In the genomic region with DNA sequence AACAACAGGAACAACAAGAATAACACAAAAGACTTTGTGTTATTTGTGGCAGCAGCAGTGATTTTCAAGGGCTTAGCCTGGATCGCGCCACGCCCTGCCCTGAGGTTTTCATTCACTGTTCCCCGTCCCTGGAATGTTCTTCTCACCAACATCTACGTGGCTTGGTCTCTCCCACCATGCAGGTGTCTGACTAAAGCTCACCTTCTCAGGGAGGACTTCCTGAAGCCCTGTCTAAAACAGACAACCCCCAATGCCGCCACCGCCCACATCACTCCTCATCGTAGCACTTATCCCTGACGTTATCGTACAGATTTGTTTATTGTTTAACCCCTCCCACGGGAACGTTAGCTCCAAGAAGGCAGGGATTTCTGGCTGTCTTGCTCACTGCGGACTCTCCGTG, we compare ENCODE assay signal across 26 cellular contexts. TPM values are rescaled to one million over a fixed set of nuclear protein-coding genes. Genes with fewer than 3 reads are reported as not detected.
DNase-seq lines count a peak whose midpoint lies in the region; ATAC-seq, FAIRE-seq and TF ChIP-seq lines count a peak whose summit lies in the region.
"Had no signal": no experiment of that assay in that cellular context is flagged by ENCODE, and none has a peak within 500 bp of the region (broad histone marks: within the 10 kb centered on the region; RNA-seq: fewer than 3 reads in every experiment).

No MANE protein-coding gene starts in this region.

- H3K4me1 ChIP-seq in HEK293 (ENCODE audit: control insufficient read depth, insufficient read depth, low read length) (no peaks in the 10 kb centered on the region), keratinocyte (ENCODE audit: control insufficient read depth, extremely low read depth, insufficient read depth, low read length) (no peaks in the 10 kb centered on the region), smooth muscle cell (ENCODE audit: low read depth) (no peaks in the 10 kb centered on the region)
- H3K4me1 ChIP-seq: Caco-2 had no signal

- no peaks in the 10 kb centered on the region for H3K27me3 ChIP-seq in keratinocyte (ENCODE audit: control insufficient read depth, extremely low read depth, insufficient read depth, low read length)
- H3K27me3 ChIP-seq in smooth muscle cell (ENCODE audit: low read depth), result no peaks in the 10 kb centered on the region

- H3K27ac ChIP-seq in HEK293 (ENCODE audit: extremely low read depth, low read depth, low read length), result no peak overlapping the region
- H3K27ac ChIP-seq in angular gyrus (ENCODE audit: low read depth, low read length), result peak overlapping the region; percentile 11
- no peak overlapping the region for H3K27ac ChIP-seq in keratinocyte (ENCODE audit: control insufficient read depth, insufficient read depth, low read length)
- no peak overlapping the region for H3K27ac ChIP-seq in smooth muscle cell (ENCODE audit: low read depth)
- H3K27ac ChIP-seq: C4-2B had no signal

- no peaks in the 10 kb centered on the region for H3F3A ChIP-seq in smooth muscle cell (ENCODE audit: low read depth)

- H3K4me2 ChIP-seq in keratinocyte (ENCODE audit: control insufficient read depth, extremely low read depth, insufficient read depth, low read depth, low read length), result no peak overlapping the region
- no peak overlapping the region for H3K4me2 ChIP-seq in smooth muscle cell

- dilution Hi-C loops in keratinocyte (cut with MboI; ENCODE audit: extremely low pct_ligation_motif_present, low sequenced_read_pairs), result no loop called here

- TF ChIP-seq CTCF in HEK293 (tag by site-specific recombination; IDR thresholded peaks at IDR 0.05), result no peak
- no peak for TF ChIP-seq CTCF in keratinocyte (optimal IDR thresholded peaks at IDR 0.05 in 1 of 3, IDR thresholded peaks at IDR 0.05 in 1 of 3, conservative IDR thresholded peaks at IDR 0.05 in 1 of 3; ENCODE audit: extremely low read depth in 1 of 3, insufficient read depth in 2 of 3, low read length in 3 of 3)
- no peak for TF ChIP-seq CTCF in smooth muscle cell (IDR thresholded peaks at IDR 0.05; ENCODE audit: borderline replicate concordance, insufficient read depth, poor library complexity, severe bottlenecking)

- H3K9me1 ChIP-seq in keratinocyte (ENCODE audit: control insufficient read depth, extremely low read depth, insufficient read depth, low read length), result no peaks in the 10 kb centered on the region

- H3K4me3 ChIP-seq in HEK293 (ENCODE audit: low read depth, low read length) (no peak overlapping the region), keratinocyte (ENCODE audit: control insufficient read depth in 2 of 3, extremely low read depth in 1 of 3, insufficient read depth in 2 of 3, low read depth in 1 of 3, low read length in 3 of 3) (no peak overlapping the region), smooth muscle cell (no peak overlapping the region)
- H3K4me3 ChIP-seq: K562 had no signal

- POLR2A ChIA-PET in HEK293 (lab: Yijun Ruan, JAX), result interaction anchor here (1.2 kb wide), 1 partner anchor 102 kb away, joined by 4 read pairs; a partner anchor contains a TSS

- 84% methylated on average over 14 of the region's 14 CpGs for WGBS in smooth muscle cell (ENCODE audit: low lambda C conversion rate)

- ATAC-seq in GM18520 (IDR thresholded peaks at IDR 0.05; ENCODE audit: unreplicated experiment), result no peak
- ATAC-seq: CD8-positive, alpha-beta T cell; K562 had no signal

- FAIRE-seq in keratinocyte (lab: Jason Lieb, UNC), result peak; percentile 9
- FAIRE-seq: GM12892, GM19239, H54, K562 had no signal

- H2AFZ ChIP-seq in keratinocyte (ENCODE audit: control insufficient read depth, low read length) (no peak overlapping the region), smooth muscle cell (ENCODE audit: low read depth) (no peak overlapping the region)

- no peaks in the 10 kb centered on the region for H3K79me2 ChIP-seq in keratinocyte (ENCODE audit: control insufficient read depth, insufficient read depth, low read length)
- H3K79me2 ChIP-seq in smooth muscle cell (ENCODE audit: low read depth), result no peaks in the 10 kb centered on the region

- H3K9me3 ChIP-seq in HEK293 (ENCODE audit: control insufficient read depth, insufficient read depth, low read depth, low read length) (no peaks in the 10 kb centered on the region), keratinocyte (ENCODE audit: control insufficient read depth, low read depth, low read length) (no peaks in the 10 kb centered on the region), smooth muscle cell (replicated peaks; ENCODE audit: low read depth) (no peaks in the 10 kb centered on the region)
- H3K9me3 ChIP-seq: Caco-2 had no signal

- CTCF ChIA-PET in HEK293 (lab: Yijun Ruan, JAX), result interaction anchor here (1.1 to 1.8 kb wide), 2 partner anchors 12 to 193 kb away, joined by 4 to 5 read pairs; no protein-coding TSS in a partner anchor

- H3K9ac ChIP-seq in keratinocyte (ENCODE audit: control insufficient read depth, extremely low read depth, insufficient read depth, low read length) (no peak overlapping the region), smooth muscle cell (ENCODE audit: low read depth) (no peak overlapping the region)

- no peak for DNase-seq in keratinocyte (ENCODE audit: low read depth, low spot score)
- DNase-seq in smooth muscle cell (lab: John Stamatoyannopoulos, UW; ENCODE audit: unreplicated experiment), result no peak
- DNase-seq in NCI-H146 (lab: John Stamatoyannopoulos, UW), result no peak
- no peak for DNase-seq in NCI-H446 (lab: John Stamatoyannopoulos, UW)
- DNase-seq: Caco-2; CD8-positive, alpha-beta T cell; DMS 273 treated with DMSO at 0.1 percent for 48 hours; DMS79 treated with DMSO at 0.1 percent for 48 hours; Kasumi-1; MV-4-11; NCI-H1105 treated with DMSO at 0.1 percent for 48 hours; NCI-H1694; NCI-H2081; NCI-H2227 treated with DMSO at 0.1 percent for 48 hours; NCI-H510A; NCI-H69; RPMI8226; SHP77 had no signal

- H4K20me1 ChIP-seq in keratinocyte (ENCODE audit: control insufficient read depth, extremely low read depth, insufficient read depth, low read length) (no peaks in the 10 kb centered on the region), smooth muscle cell (ENCODE audit: low read depth) (no peaks in the 10 kb centered on the region)

- H3K36me3 ChIP-seq in HEK293 (ENCODE audit: control insufficient read depth in 2 of 2, insufficient read depth in 1 of 2, low read length in 2 of 2) (peaks cover 9 to 83% of the 10 kb centered on the region in 2 experiments), keratinocyte (ENCODE audit: control insufficient read depth in 2 of 2, extremely low read depth in 1 of 2, insufficient read depth in 2 of 2, low read length in 2 of 2) (peaks cover 15 to 36% of the 10 kb centered on the region in 2 experiments), smooth muscle cell (ENCODE audit: low read depth) (peaks cover 4% of the 10 kb centered on the region)

TF ChIP-seq in HEK293, 187 proteins besides CTCF, POLR2A, EP300 and RAD21:
- TF ChIP-seq ZNF501 (tag by site-specific recombination; IDR thresholded peaks at IDR 0.05), result no peak
- no peak for TF ChIP-seq ZNF121 (tag by site-specific recombination; IDR thresholded peaks at IDR 0.05)
- TF ChIP-seq, protein P1, sequence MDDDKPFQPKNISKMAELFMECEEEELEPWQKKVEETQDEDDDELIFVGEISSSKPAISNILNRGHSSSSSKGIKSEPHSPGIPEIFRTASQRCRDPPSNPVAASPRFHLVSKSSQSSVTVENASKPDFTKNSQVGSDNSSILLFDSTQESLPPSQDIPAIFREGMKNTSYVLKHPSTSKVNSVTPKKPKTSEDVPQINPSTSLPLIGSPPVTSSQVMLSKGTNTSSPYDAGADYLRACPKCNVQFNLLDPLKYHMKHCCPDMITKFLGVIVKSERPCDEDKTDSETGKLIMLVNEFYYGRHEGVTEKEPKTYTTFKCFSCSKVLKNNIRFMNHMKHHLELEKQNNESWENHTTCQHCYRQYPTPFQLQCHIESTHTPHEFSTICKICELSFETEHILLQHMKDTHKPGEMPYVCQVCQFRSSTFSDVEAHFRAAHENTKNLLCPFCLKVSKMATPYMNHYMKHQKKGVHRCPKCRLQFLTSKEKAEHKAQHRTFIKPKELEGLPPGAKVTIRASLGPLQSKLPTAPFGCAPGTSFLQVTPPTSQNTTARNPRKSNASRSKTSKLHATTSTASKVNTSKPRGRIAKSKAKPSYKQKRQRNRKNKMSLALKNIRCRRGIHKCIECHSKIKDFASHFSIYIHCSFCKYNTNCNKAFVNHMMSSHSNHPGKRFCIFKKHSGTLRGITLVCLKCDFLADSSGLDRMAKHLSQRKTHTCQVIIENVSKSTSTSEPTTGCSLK (tag by site-specific recombination; IDR thresholded peaks at IDR 0.05), result no peak
- peak; percentile 73 for TF ChIP-seq ZFHX2 (tag by site-specific recombination; conservative IDR thresholded peaks at IDR 0.05)
- peak; percentile 86 for TF ChIP-seq EGR2 (tag by site-specific recombination; IDR thresholded peaks at IDR 0.05; ENCODE audit: low read depth)
TF ChIP-seq in HEK293: peak in this region for 2.

RNA-seq across cellular contexts. Expression of a gene that starts 40.4 kb away (rescaled TPM):
- polyA plus RNA-seq in keratinocyte, result 5.1 to 8.6 TPM (median 5.3 TPM) in 3 replicates
- 2.8 TPM for polyA plus RNA-seq in keratinocyte (2011; ENCODE audit: low read depth)
- 4.9 and 5.0 TPM in 2 replicates for polyA plus RNA-seq in keratinocyte (2011; cell fraction: cytosol; rRNA removed)
- polyA plus RNA-seq in keratinocyte (2011; cell fraction: nucleus; rRNA removed), result 6.5 and 8.6 TPM in 2 replicates
- polyA plus RNA-seq in keratinocyte (2012; ENCODE audit: low replicate concordance), result 3.1 and 6.2 TPM in 2 replicates
- 1.8 to 5.7 TPM (median 2.7 TPM) in 3 replicates for polyA minus RNA-seq in keratinocyte
- 7.1 TPM for polyA minus RNA-seq in keratinocyte (2011; cell fraction: cytosol; rRNA and poly(A)+ RNA removed)
- 2.6 and 6.2 TPM in 2 replicates for polyA minus RNA-seq in keratinocyte (2011; cell fraction: nucleus; rRNA and poly(A)+ RNA removed)
- 18.1 and 32.2 TPM in 2 replicates for total RNA-seq in smooth muscle cell
- polyA plus RNA-seq in smooth muscle cell, result 16.8 and 20.6 TPM in 2 replicates

RNA-seq across cellular contexts. Expression of a gene that starts 46.1 kb away (rescaled TPM):
- polyA plus RNA-seq in keratinocyte, result 18.6 to 25.1 TPM (median 22.9 TPM) in 3 replicates
- 10.2 TPM for polyA plus RNA-seq in keratinocyte (2011; ENCODE audit: low read depth)
- 20.3 and 24.8 TPM in 2 replicates for polyA plus RNA-seq in keratinocyte (2011; cell fraction: cytosol; rRNA removed)
- polyA plus RNA-seq in keratinocyte (2011; cell fraction: nucleus; rRNA removed), result 28.6 and 35.1 TPM in 2 replicates
- polyA plus RNA-seq in keratinocyte (2012; ENCODE audit: low replicate concordance), result 15.7 and 19.0 TPM in 2 replicates
- 27.6 to 36.0 TPM (median 32.6 TPM) in 3 replicates for polyA minus RNA-seq in keratinocyte
- polyA minus RNA-seq in keratinocyte (2011; cell fraction: cytosol; rRNA and poly(A)+ RNA removed), result 37.6 TPM
- polyA minus RNA-seq in keratinocyte (2011; cell fraction: nucleus; rRNA and poly(A)+ RNA removed), result 24.1 and 32.4 TPM in 2 replicates
- 13.3 and 16.4 TPM in 2 replicates for total RNA-seq in smooth muscle cell
- polyA plus RNA-seq in smooth muscle cell, result 19.9 and 23.4 TPM in 2 replicates
